ENCODE assay signal across 19 cellular contexts in the genomic region with DNA sequence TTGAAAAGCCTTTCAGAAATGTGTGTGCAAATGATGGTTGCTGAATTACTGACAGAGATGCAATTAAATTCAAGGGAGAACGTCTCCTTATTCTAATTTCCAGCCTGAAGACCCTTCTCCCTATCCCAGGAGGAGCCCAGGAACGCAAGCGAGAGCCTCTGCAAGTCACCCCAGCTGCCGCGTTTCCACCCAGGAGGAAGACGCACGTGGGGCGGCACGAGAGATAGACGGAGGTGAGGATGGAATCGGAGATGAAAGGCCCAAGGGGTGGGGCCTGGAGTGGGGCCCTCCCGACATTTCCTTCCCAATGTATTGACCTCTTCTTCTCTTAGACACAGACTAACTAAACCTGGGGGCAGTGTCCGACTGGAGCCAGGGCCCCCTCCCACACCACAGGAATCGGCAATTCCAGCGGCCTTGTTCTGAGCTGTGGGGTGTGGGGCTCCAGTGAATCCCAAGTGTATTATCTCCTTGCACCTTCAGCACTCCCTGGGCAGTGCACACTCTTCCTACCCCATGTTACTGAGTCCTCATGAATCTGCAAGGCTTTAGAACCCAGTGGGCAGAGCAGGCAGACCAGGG.
DNase-seq lines count a peak whose midpoint lies in the region; ATAC-seq and TF ChIP-seq lines count a peak whose summit lies in the region.
"Had no signal": no experiment of that assay in that cellular context is flagged by ENCODE, and none has a peak within 500 bp of the region (broad histone marks: within the 10 kb centered on the region; RNA-seq: fewer than 3 reads in every experiment).

No MANE protein-coding gene starts in this region.

- DNase-seq in Right ventricle myocardium inferior (ENCODE audit: missing footprints) (peak; percentile 67), heart left ventricle (no peak), islet precursor cell (peak; percentile 20), ovary (peak in 1 of 5 donors; percentile 29), ureter (ENCODE audit: low spot score) (peak; percentile 33), NCI-H774 (lab: John Stamatoyannopoulos, UW) (no peak)
- DNase-seq: Caco-2; CD4-positive, CD25-positive, alpha-beta regulatory T cell; DMS153; DND-41; H9 had no signal

- no peak overlapping the region for H3K4me3 ChIP-seq in heart left ventricle
- no peak overlapping the region for H3K4me3 ChIP-seq in ovary
- H3K4me3 ChIP-seq: BLaER1, GM23338 had no signal

- no peak overlapping the region for H3K27ac ChIP-seq in heart left ventricle
- H3K27ac ChIP-seq in ovary = peak overlapping the region; percentile 5 to 56
- H3K27ac ChIP-seq: 22Rv1, BLaER1, C4-2B had no signal

- intact Hi-C loops in Right ventricle myocardium inferior (cut with DNase I) = no loop called here
- intact Hi-C loops in heart left ventricle (cut with DNase I) = no loop called here
- intact Hi-C loops in ovary (cut with DNase I) = no loop called here

- ATAC-seq in Right ventricle myocardium inferior = no peak
- no peak for ATAC-seq in heart left ventricle
- no peak for ATAC-seq in GM18870 (IDR thresholded peaks at IDR 0.05; ENCODE audit: unreplicated experiment)
- ATAC-seq in HG02970 (IDR thresholded peaks at IDR 0.05; ENCODE audit: low FRiP score, unreplicated experiment) = no peak
- ATAC-seq: CD8-positive, alpha-beta T cell; GM23338; HCT116 had no signal

- H3K9me3 ChIP-seq in heart left ventricle = no peaks in the 10 kb centered on the region
- no peaks in the 10 kb centered on the region for H3K9me3 ChIP-seq in ovary
- H3K9me3 ChIP-seq: BLaER1, Caco-2 had no signal

- TF ChIP-seq POLR2A in heart left ventricle (IDR thresholded peaks at IDR 0.05) (no peak), ovary (IDR thresholded peaks at IDR 0.05) (no peak)

- TF ChIP-seq CTCF in heart left ventricle (IDR thresholded peaks at IDR 0.05) (no peak), ovary (IDR thresholded peaks at IDR 0.05) (no peak)

- H3K27me3 ChIP-seq in heart left ventricle (peaks cover 0 to 14% (median 0%) of the 10 kb centered on the region in 9 donors), ovary (no peaks in the 10 kb centered on the region)
- H3K27me3 ChIP-seq: BLaER1 had no signal

- H3K4me1 ChIP-seq in heart left ventricle (no peaks in the 10 kb centered on the region), ovary (ENCODE audit: insufficient read depth) (peaks cover 19% of the 10 kb centered on the region)
- H3K4me1 ChIP-seq: BLaER1, Caco-2 had no signal

- WGBS in heart left ventricle, 4 donors = 74 to 83% (median 81%) methylated on average over 15 of the region's 15 CpGs
- WGBS in ovary, 3 donors = 71 to 85% (median 78%) methylated on average over 15 of the region's 15 CpGs

- H3K36me3 ChIP-seq in heart left ventricle = no peaks in the 10 kb centered on the region
- no peaks in the 10 kb centered on the region for H3K36me3 ChIP-seq in ovary
- H3K36me3 ChIP-seq: BLaER1 had no signal

- no peak for TF ChIP-seq EP300 in ovary (IDR thresholded peaks at IDR 0.05)

Comparison
In these comparisons a context has a peak if more than half of its experiments do, and no peak if none do; other contexts are left out.
1. DNase-seq: peak in Right ventricle myocardium inferior (single experiment), islet precursor cell (single experiment) and ureter (single experiment); none in heart left ventricle (0 of 5) and NCI-H774 (single experiment).
2. H3K27ac ChIP-seq: peak in ovary (2 of 2); none in heart left ventricle (0 of 12).